Comparison of ENCODE assay signal across 20 cellular contexts in the genomic region with DNA sequence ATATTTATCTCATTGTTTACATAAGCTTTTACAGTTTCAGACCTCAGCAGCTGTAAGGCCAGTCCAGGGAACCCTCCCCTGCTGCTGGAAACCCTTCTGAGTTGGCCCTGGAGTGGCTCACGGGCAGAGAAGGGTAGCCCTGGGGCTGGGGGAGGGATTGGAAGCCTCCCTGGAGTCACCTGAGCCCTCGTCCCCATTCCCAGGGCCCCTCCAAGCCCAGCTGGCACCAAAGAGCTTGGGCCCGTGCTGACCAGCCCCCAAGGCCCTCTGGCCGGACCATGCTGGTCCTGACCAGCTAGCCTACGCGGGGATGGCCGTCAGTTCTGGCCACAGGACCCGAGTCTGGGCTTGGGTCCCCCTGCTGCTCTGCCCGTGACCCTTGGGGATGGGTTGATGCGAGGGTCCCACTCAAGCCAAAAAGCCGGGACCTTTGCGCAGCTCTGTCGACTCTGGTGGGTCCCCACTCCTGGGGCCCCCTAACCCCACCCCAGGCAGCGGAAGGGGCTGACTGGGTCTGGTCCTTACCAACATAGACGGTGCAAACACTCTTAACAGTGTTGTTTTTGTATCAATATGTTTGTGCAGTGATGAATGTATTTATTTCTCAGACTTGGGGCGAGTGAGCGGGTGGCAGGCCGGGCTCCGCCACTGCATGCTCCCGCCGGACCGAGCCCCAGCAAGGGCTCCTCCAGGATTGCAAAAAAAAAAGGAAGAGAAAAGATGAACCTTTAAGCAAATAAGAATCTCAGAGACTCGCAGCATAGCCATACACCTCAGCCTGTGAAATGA. TPM values are rescaled to one million over a fixed set of nuclear protein-coding genes. Genes with fewer than 3 reads are reported as not detected.
DNase-seq lines count a peak whose midpoint lies in the region; ATAC-seq, FAIRE-seq and TF ChIP-seq lines count a peak whose summit lies in the region.
"Had no signal": no experiment of that assay in that cellular context is flagged by ENCODE, and none has a peak within 500 bp of the region (broad histone marks: within the 10 kb centered on the region; RNA-seq: fewer than 3 reads in every experiment).

No MANE protein-coding gene starts in this region.

- H3K27ac ChIP-seq in HepG2 (ENCODE audit: extremely low read length, insufficient read depth, low read length), result no peak overlapping the region
- H3K27ac ChIP-seq: A549, dorsolateral prefrontal cortex, right lobe of liver, tibial nerve had no signal

- no peaks in the 10 kb centered on the region for H3K9me3 Mint-ChIP-seq in activated CD4-positive, alpha-beta T cell treated with anti-CD3 and anti-CD28 coated beads, Interleukin-2, amount 10 ng/mL, durations not matched to agents 7 days and 5 days
- no peaks in the 10 kb centered on the region for H3K9me3 Mint-ChIP-seq in activated CD8-positive, alpha-beta memory T cell treated with anti-CD3 and anti-CD28 coated beads, Interleukin-2, amount 10 ng/mL, durations not matched to agents 7 days and 5 days (ENCODE audit: low read depth)
- H3K9me3 Mint-ChIP-seq: brain; CD4-positive, alpha-beta T cell; natural killer cell treated with Interleukin-12 subunit alpha and Interleukin-12 subunit beta and Interleukin-15 and Interleukin-18, amount 100 ng/mL, for 72 hours; T-helper 2 cell treated with Interferon-gamma antibody and Interleukin-4, amounts not matched to agents 5 μg/mL and 100 μg/mL, for 36 hours had no signal

- peaks cover 4% of the 10 kb centered on the region for H3K79me2 ChIP-seq in HepG2 (ENCODE audit: insufficient read depth, low read length)

- H3K27ac Mint-ChIP-seq in activated CD4-positive, alpha-beta T cell treated with anti-CD3 and anti-CD28 coated beads, Interleukin-2, amount 10 ng/mL, durations not matched to agents 7 days and 5 days, result no peak overlapping the region
- H3K27ac Mint-ChIP-seq in activated CD8-positive, alpha-beta memory T cell treated with anti-CD3 and anti-CD28 coated beads, Interleukin-2, amount 10 ng/mL, durations not matched to agents 7 days and 5 days, result no peak overlapping the region
- H3K27ac Mint-ChIP-seq: CD4-positive, alpha-beta T cell; natural killer cell treated with Interleukin-12 subunit alpha and Interleukin-12 subunit beta and Interleukin-15 and Interleukin-18, amount 100 ng/mL, for 72 hours; T-helper 2 cell treated with Interferon-gamma antibody and Interleukin-4, amounts not matched to agents 5 μg/mL and 100 μg/mL, for 36 hours had no signal

- no peaks in the 10 kb centered on the region for H4K20me1 ChIP-seq in HepG2 (ENCODE audit: insufficient read depth, low read length)

- CTCF ChIA-PET in activated CD4-positive, alpha-beta T cell treated with anti-CD3 and anti-CD28 coated beads, Interleukin-2, amount 10 ng/mL, durations not matched to agents 7 days and 5 days (lab: Charles Lee), result interaction anchor here (0.6 kb wide), 1 partner anchor 596 kb away, joined by 3 read pairs; no protein-coding TSS in a partner anchor
- CTCF ChIA-PET in activated CD8-positive, alpha-beta memory T cell treated with anti-CD3 and anti-CD28 coated beads, Interleukin-2, amount 10 ng/mL, durations not matched to agents 7 days and 5 days (lab: Charles Lee), result no interaction called here
- CTCF ChIA-PET in HepG2 (lab: Yijun Ruan, JAX; ENCODE audit: low intra/inter-chr PET ratio, low total read pairs), result no interaction called here

- H3K36me3 Mint-ChIP-seq in activated CD4-positive, alpha-beta T cell treated with anti-CD3 and anti-CD28 coated beads, Interleukin-2, amount 10 ng/mL, durations not matched to agents 7 days and 5 days (ENCODE audit: low read depth), result peaks cover 3% of the 10 kb centered on the region
- no peaks in the 10 kb centered on the region for H3K36me3 Mint-ChIP-seq in activated CD8-positive, alpha-beta memory T cell treated with anti-CD3 and anti-CD28 coated beads, Interleukin-2, amount 10 ng/mL, durations not matched to agents 7 days and 5 days
- H3K36me3 Mint-ChIP-seq: natural killer cell treated with Interleukin-12 subunit alpha and Interleukin-12 subunit beta and Interleukin-15 and Interleukin-18, amount 100 ng/mL, for 72 hours had no signal

- H2AFZ ChIP-seq in HepG2 (ENCODE audit: low read length), result no peak overlapping the region

- H3K4me1 Mint-ChIP-seq in activated CD4-positive, alpha-beta T cell treated with anti-CD3 and anti-CD28 coated beads, Interleukin-2, amount 10 ng/mL, durations not matched to agents 7 days and 5 days, result no peaks in the 10 kb centered on the region
- H3K4me1 Mint-ChIP-seq in activated CD8-positive, alpha-beta memory T cell treated with anti-CD3 and anti-CD28 coated beads, Interleukin-2, amount 10 ng/mL, durations not matched to agents 7 days and 5 days, result no peaks in the 10 kb centered on the region

- no peaks in the 10 kb centered on the region for H3K9me3 ChIP-seq in HepG2 (ENCODE audit: low read length)
- H3K9me3 ChIP-seq: A549, right lobe of liver, tibial nerve had no signal

- H3K4me1 ChIP-seq in HepG2 (ENCODE audit: insufficient read depth, low read length), result no peaks in the 10 kb centered on the region
- H3K4me1 ChIP-seq: A549, right lobe of liver, tibial nerve had no signal

- H3K36me3 ChIP-seq in HepG2 (replicated peaks in 1 of 2; ENCODE audit: control insufficient read depth in 1 of 2, insufficient read depth in 2 of 2, low read length in 2 of 2), result peaks cover 13 to 36% of the 10 kb centered on the region in 2 experiments

- intact Hi-C loops in HepG2 (cut with micrococcal nuclease; ENCODE audit: unreplicated experiment), result no loop called here
- intact Hi-C loops in sciatic nerve (cut with DNase I), result no loop called here

- no peak for ATAC-seq in activated CD8-positive, alpha-beta memory T cell treated with anti-CD3 and anti-CD28 coated beads, Interleukin-2, amount 10 ng/mL, durations not matched to agents 7 days and 5 days
- ATAC-seq in HepG2 (no peak), sciatic nerve (no peak)
- ATAC-seq: A549; natural killer cell treated with Interleukin-12 subunit alpha and Interleukin-12 subunit beta and Interleukin-15 and Interleukin-18, amount 100 ng/mL, for 72 hours; right lobe of liver had no signal

- no peak overlapping the region for H3K4me3 Mint-ChIP-seq in activated CD4-positive, alpha-beta T cell treated with anti-CD3 and anti-CD28 coated beads, Interleukin-2, amount 10 ng/mL, durations not matched to agents 7 days and 5 days
- H3K4me3 Mint-ChIP-seq in activated CD8-positive, alpha-beta memory T cell treated with anti-CD3 and anti-CD28 coated beads, Interleukin-2, amount 10 ng/mL, durations not matched to agents 7 days and 5 days, result no peak overlapping the region
- H3K4me3 Mint-ChIP-seq: brain; CD4-positive, alpha-beta T cell; natural killer cell treated with Interleukin-12 subunit alpha and Interleukin-12 subunit beta and Interleukin-15 and Interleukin-18, amount 100 ng/mL, for 72 hours; T-helper 2 cell treated with Interferon-gamma antibody and Interleukin-4, amounts not matched to agents 5 μg/mL and 100 μg/mL, for 36 hours had no signal

- TF ChIP-seq EP300 in HepG2 (IDR thresholded peaks at IDR 0.05; ENCODE audit: low read depth in 2 of 2, low read length in 2 of 2) (no peak), HepG2 (CRISPR knock-in tag; IDR thresholded peaks at IDR 0.05; ENCODE audit: borderline replicate concordance) (no peak)

- TF ChIP-seq POLR2A in HepG2 (IDR thresholded peaks at IDR 0.05; ENCODE audit: insufficient read depth in 1 of 2, low read depth in 2 of 2, low read length in 2 of 2), result no peak; a peak in 1 of 4 replicates

- H3K9ac ChIP-seq in HepG2 (ENCODE audit: insufficient read depth, low read depth, low read length), result no peak overlapping the region

- no peak overlapping the region for H3K4me2 ChIP-seq in HepG2 (ENCODE audit: low read depth, low read length)
- H3K4me2 ChIP-seq: A549 had no signal

- no peaks in the 10 kb centered on the region for H3K27me3 ChIP-seq in HepG2 (ENCODE audit: control insufficient read depth in 1 of 2, insufficient read depth in 2 of 2, low read length in 2 of 2)
- H3K27me3 ChIP-seq: dorsolateral prefrontal cortex, right lobe of liver, tibial nerve had no signal

- POLR2A ChIA-PET in activated CD4-positive, alpha-beta T cell treated with anti-CD3 and anti-CD28 coated beads, Interleukin-2, amount 10 ng/mL, durations not matched to agents 7 days and 5 days (lab: Charles Lee), result no interaction called here
- POLR2A ChIA-PET in HepG2 (lab: Yijun Ruan, JAX), result no interaction called here

- in situ Hi-C loops in HepG2 (cut with HindIII; ENCODE audit: extremely low pct_ligation_motif_present, low pct_unique_long_range_greater_than_20kb), result no loop called here

- 94% methylated on average over 11 of the region's 23 CpGs for WGBS in HepG2 (ENCODE audit: low lambda C conversion rate)

- H3K27me3 Mint-ChIP-seq in activated CD4-positive, alpha-beta T cell treated with anti-CD3 and anti-CD28 coated beads, Interleukin-2, amount 10 ng/mL, durations not matched to agents 7 days and 5 days, result no peaks in the 10 kb centered on the region
- no peaks in the 10 kb centered on the region for H3K27me3 Mint-ChIP-seq in activated CD8-positive, alpha-beta memory T cell treated with anti-CD3 and anti-CD28 coated beads, Interleukin-2, amount 10 ng/mL, durations not matched to agents 7 days and 5 days
- H3K27me3 Mint-ChIP-seq: brain; CD4-positive, alpha-beta T cell; natural killer cell treated with Interleukin-12 subunit alpha and Interleukin-12 subunit beta and Interleukin-15 and Interleukin-18, amount 100 ng/mL, for 72 hours had no signal

- TF ChIP-seq CTCF in HepG2 (CRISPR knock-in tag; IDR thresholded peaks at IDR 0.05), result no peak

- DNase-seq in activated CD4-positive, alpha-beta T cell treated with anti-CD3 and anti-CD28 coated beads, Interleukin-2, amount 10 ng/mL, durations not matched to agents 7 days and 5 days, result peak; percentile 4
- DNase-seq in activated CD4-positive, alpha-beta T cell treated with anti-CD3 and anti-CD28 coated beads, Interleukin-2, amount 50 U/mL, for 4 hours, result no peak
- peak; percentile 27 for DNase-seq in activated CD8-positive, alpha-beta memory T cell treated with anti-CD3 and anti-CD28 coated beads, Interleukin-2, amount 10 ng/mL, durations not matched to agents 7 days and 5 days
- DNase-seq in HepG2 (ENCODE audit: low spot score) (no peak), sciatic nerve (ENCODE audit: low spot score) (peak; percentile 50), hippocampal formation (lab: John Stamatoyannopoulos, UW) (no peak), NCI-H2107 treated with DMSO at 0.1 percent for 48 hours (lab: John Stamatoyannopoulos, UW; ENCODE audit: unreplicated experiment) (no peak), NCI-H748 (lab: John Stamatoyannopoulos, UW; ENCODE audit: unreplicated experiment) (no peak)
- DNase-seq: DND-41; KBM-7; NCI-H1105 treated with DMSO at 0.1 percent for 48 hours; stimulated activated CD4-positive, alpha-beta T cell treated with anti-CD3 and anti-CD28 coated beads, Interleukin-2, amount 100 ng/mL, for 48 hours had no signal

- FAIRE-seq in HepG2 (lab: Jason Lieb, UNC), result no peak
- FAIRE-seq: A549 had no signal

- H3K4me3 ChIP-seq in HepG2 (replicated peaks in 1 of 3; ENCODE audit: insufficient read depth in 1 of 3, low read depth in 2 of 3, low read length in 3 of 3), result no peak overlapping the region
- H3K4me3 ChIP-seq: A549, dorsolateral prefrontal cortex, right lobe of liver, tibial nerve had no signal

- TF ChIP-seq RAD21 in HepG2 (CRISPR knock-in tag; IDR thresholded peaks at IDR 0.05), result no peak

- no TSS peak for BruUV-seq in HepG2 (replicated peaks; lab: Mats Ljungman, UMichigan)

RNA-seq across cellular contexts. Expression of gene TMEM191C, which starts 17.5 kb away (rescaled TPM):
- 1 to 10 TPM; 1.4 to 2.0 TPM for total RNA-seq in activated CD4-positive, alpha-beta T cell treated with anti-CD3 and anti-CD28 coated beads, Interleukin-2, amount 10 ng/mL, durations not matched to agents 7 days and 5 days
- 1 to 10 TPM in 1 of 2 experiments, under 1 TPM in 1; 0.99 to 1.1 TPM for total RNA-seq in activated CD8-positive, alpha-beta memory T cell treated with anti-CD3 and anti-CD28 coated beads, Interleukin-2, amount 10 ng/mL, durations not matched to agents 7 days and 5 days
- total RNA-seq in HepG2 (2016; rRNA removed; fragmentation: Illumina TruSeq; extraction: Trizol), result 1.2 and 2.9 TPM in 2 replicates
- total RNA-seq in HepG2 (2016; cell fraction: cytosol; rRNA removed; fragmentation: Illumina TruSeq; extraction: Trizol; ENCODE audit: low read depth), result 1.9 and 4.2 TPM in 2 replicates
- 0.85 and 0.91 TPM in 2 replicates for total RNA-seq in HepG2 (2016; cell fraction: insoluble cytoplasmic fraction; rRNA removed; fragmentation: Illumina TruSeq; extraction: Trizol)
- 1.3 and 1.9 TPM in 2 replicates for total RNA-seq in HepG2 (2016; cell fraction: membrane; rRNA removed; fragmentation: Illumina TruSeq; extraction: Trizol)
- total RNA-seq in HepG2 (2016; cell fraction: nucleus; rRNA removed; fragmentation: Illumina TruSeq; extraction: Trizol), result 1.6 TPM in 2 replicates
- polyA plus RNA-seq in HepG2 (2011; rRNA removed), result 2.9 and 3.3 TPM in 2 replicates
- polyA plus RNA-seq in HepG2 (2011; cell fraction: cytosol; rRNA removed), result 3.1 and 4.1 TPM in 2 replicates
- polyA plus RNA-seq in HepG2 (2011; cell fraction: nucleus; rRNA removed), result 19.1 and 20.7 TPM in 2 replicates
- 1.2 and 1.3 TPM in 2 replicates for polyA plus RNA-seq in HepG2 (2012)
- polyA plus RNA-seq in HepG2 (2016; cell fraction: cytosol; fragmentation: Illumina TruSeq; extraction: Trizol; ENCODE audit: low read depth), result 0.45 and 0.86 TPM in 2 replicates
- polyA plus RNA-seq in HepG2 (2016; cell fraction: insoluble cytoplasmic fraction; fragmentation: Illumina TruSeq; extraction: Trizol; ENCODE audit: low read depth), result 0.90 and 1.4 TPM in 2 replicates
- polyA plus RNA-seq in HepG2 (2016; cell fraction: membrane; fragmentation: Illumina TruSeq; extraction: Trizol; ENCODE audit: low read depth), result 0.54 and 0.72 TPM in 2 replicates
- polyA plus RNA-seq in HepG2 (2016; cell fraction: nucleus; fragmentation: Illumina TruSeq; extraction: Trizol; ENCODE audit: insufficient read depth, low read depth), result 3.6 and 4.2 TPM in 2 replicates
- polyA minus RNA-seq in HepG2 (2011; rRNA and poly(A)+ RNA removed; ENCODE audit: low replicate concordance), result 1.1 and 3.0 TPM in 2 replicates
- polyA minus RNA-seq in HepG2 (2011; cell fraction: cytosol; rRNA and poly(A)+ RNA removed), result 1.3 and 2.4 TPM in 2 replicates
- polyA minus RNA-seq in HepG2 (2011; cell fraction: nucleus; rRNA and poly(A)+ RNA removed), result 2.2 and 4.0 TPM in 2 replicates
- total RNA-seq in sciatic nerve, result 1.4 TPM

RNA-seq across cellular contexts. Expression of gene HIC2, which starts 32.6 kb away (rescaled TPM):
- 1 to 10 TPM; 5.1 to 5.5 TPM for total RNA-seq in activated CD4-positive, alpha-beta T cell treated with anti-CD3 and anti-CD28 coated beads, Interleukin-2, amount 10 ng/mL, durations not matched to agents 7 days and 5 days
- 1 to 10 TPM; 4.2 to 4.4 TPM for total RNA-seq in activated CD8-positive, alpha-beta memory T cell treated with anti-CD3 and anti-CD28 coated beads, Interleukin-2, amount 10 ng/mL, durations not matched to agents 7 days and 5 days
- total RNA-seq in HepG2 (2016; rRNA removed; fragmentation: Illumina TruSeq; extraction: Trizol) (11.6 and 13.7 TPM in 2 replicates), sciatic nerve (4.8 TPM)
- total RNA-seq in HepG2 (2016; cell fraction: cytosol; rRNA removed; fragmentation: Illumina TruSeq; extraction: Trizol; ENCODE audit: low read depth), result 1.2 and 1.5 TPM in 2 replicates
- total RNA-seq in HepG2 (2016; cell fraction: insoluble cytoplasmic fraction; rRNA removed; fragmentation: Illumina TruSeq; extraction: Trizol), result 9.7 and 13.2 TPM in 2 replicates
- total RNA-seq in HepG2 (2016; cell fraction: membrane; rRNA removed; fragmentation: Illumina TruSeq; extraction: Trizol), result 4.6 and 5.2 TPM in 2 replicates
- 10.7 and 10.9 TPM in 2 replicates for total RNA-seq in HepG2 (2016; cell fraction: nucleus; rRNA removed; fragmentation: Illumina TruSeq; extraction: Trizol)
- polyA plus RNA-seq in HepG2 (2011; rRNA removed), result 5.0 and 6.1 TPM in 2 replicates
- 4.6 and 4.8 TPM in 2 replicates for polyA plus RNA-seq in HepG2 (2011; cell fraction: cytosol; rRNA removed)
- 14.6 and 16.6 TPM in 2 replicates for polyA plus RNA-seq in HepG2 (2011; cell fraction: nucleus; rRNA removed)
- polyA plus RNA-seq in HepG2 (2012), result 12.6 and 12.9 TPM in 2 replicates
- polyA plus RNA-seq in HepG2 (2016; cell fraction: cytosol; fragmentation: Illumina TruSeq; extraction: Trizol; ENCODE audit: low read depth), result 0.53 and 0.58 TPM in 2 replicates
- 7.8 and 10.0 TPM in 2 replicates for polyA plus RNA-seq in HepG2 (2016; cell fraction: insoluble cytoplasmic fraction; fragmentation: Illumina TruSeq; extraction: Trizol; ENCODE audit: low read depth)
- polyA plus RNA-seq in HepG2 (2016; cell fraction: membrane; fragmentation: Illumina TruSeq; extraction: Trizol; ENCODE audit: low read depth), result 1.8 and 2.0 TPM in 2 replicates
- 14.3 and 15.7 TPM in 2 replicates for polyA plus RNA-seq in HepG2 (2016; cell fraction: nucleus; fragmentation: Illumina TruSeq; extraction: Trizol; ENCODE audit: insufficient read depth, low read depth)
- polyA minus RNA-seq in HepG2 (2011; rRNA and poly(A)+ RNA removed; ENCODE audit: low replicate concordance), result 2.3 and 19.9 TPM in 2 replicates
- 7.5 and 8.9 TPM in 2 replicates for polyA minus RNA-seq in HepG2 (2011; cell fraction: cytosol; rRNA and poly(A)+ RNA removed)
- polyA minus RNA-seq in HepG2 (2011; cell fraction: nucleus; rRNA and poly(A)+ RNA removed), result 10.9 and 11.6 TPM in 2 replicates

Comparison
In these comparisons a context has a peak if more than half of its experiments do, and no peak if none do; other contexts are left out.
1. DNase-seq: peak in activated CD4-positive, alpha-beta T cell treated with anti-CD3 and anti-CD28 coated beads, Interleukin-2, amount 10 ng/mL, durations not matched to agents 7 days and 5 days (single experiment), activated CD8-positive, alpha-beta memory T cell treated with anti-CD3 and anti-CD28 coated beads, Interleukin-2, amount 10 ng/mL, durations not matched to agents 7 days and 5 days (single experiment) and sciatic nerve (single experiment); none in activated CD4-positive, alpha-beta T cell treated with anti-CD3 and anti-CD28 coated beads, Interleukin-2, amount 50 U/mL, for 4 hours (0 of 2), HepG2 (single experiment), hippocampal formation (0 of 2), NCI-H2107 treated with DMSO at 0.1 percent for 48 hours (single experiment) and NCI-H748 (single experiment).